In the genomic region with DNA sequence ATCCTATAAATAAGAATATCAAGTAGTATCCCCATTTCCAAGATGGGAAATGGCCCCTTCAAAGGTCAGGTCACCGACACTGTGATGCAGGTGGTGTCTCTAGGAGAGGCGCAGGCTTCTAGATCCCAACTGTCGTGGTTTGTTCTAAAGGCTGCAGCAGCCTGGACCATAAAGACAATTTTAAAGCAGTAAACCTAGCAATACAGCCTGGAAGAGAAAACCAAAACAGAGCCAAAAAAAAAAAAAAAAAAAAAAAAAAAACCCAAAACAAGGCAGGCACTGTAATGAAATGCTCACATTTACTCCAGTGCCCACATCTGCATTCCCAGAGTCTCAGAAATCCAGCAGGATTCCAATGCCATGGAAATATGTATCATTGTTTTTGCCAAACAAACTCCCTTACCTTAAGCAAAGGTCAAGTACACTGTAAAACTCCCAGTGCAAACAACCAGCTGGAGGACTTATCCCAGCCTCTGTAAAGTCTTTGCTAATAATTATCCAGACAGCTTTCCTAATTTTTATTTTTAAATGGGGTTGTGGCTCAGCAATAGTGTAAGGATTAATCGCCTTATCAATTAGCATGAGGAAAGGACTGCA, we compare ENCODE assay signal across 1 cellular context.
TF ChIP-seq lines count a peak whose summit lies in the region.

No MANE protein-coding gene starts in this region.

TF ChIP-seq in HepG2, 621 proteins besides CTCF, POLR2A, EP300 and RAD21 (continued from another document and continues in another):
- TF ChIP-seq ZNF646 (CRISPR knock-in tag; IDR thresholded peaks at IDR 0.05), result no peak
- peak; percentile 93 for TF ChIP-seq PAXIP1 (CRISPR knock-in tag; conservative IDR thresholded peaks at IDR 0.05)
- TF ChIP-seq RFXAP (CRISPR knock-in tag; IDR thresholded peaks at IDR 0.05; ENCODE audit: borderline replicate concordance), result no peak
- peak; percentile 57; the same call in 1 of the 2 replicates for TF ChIP-seq THAP11 (CRISPR knock-in tag; IDR thresholded peaks at IDR 0.05)
- TF ChIP-seq ZNF709 (CRISPR knock-in tag; IDR thresholded peaks at IDR 0.05), result no peak
- no peak for TF ChIP-seq E2F1 (CRISPR knock-in tag; IDR thresholded peaks at IDR 0.05)
- TF ChIP-seq ZNF10 (CRISPR knock-in tag; IDR thresholded peaks at IDR 0.05; ENCODE audit: borderline replicate concordance, low read depth), result no peak
- no peak for TF ChIP-seq ZNF883 (CRISPR knock-in tag; IDR thresholded peaks at IDR 0.05; ENCODE audit: not compliant biosample characterization)
- TF ChIP-seq TARDBP (CRISPR knock-in tag; IDR thresholded peaks at IDR 0.05), result peak; percentile 42; the same call in 1 of the 2 replicates
- TF ChIP-seq, protein P1, sequence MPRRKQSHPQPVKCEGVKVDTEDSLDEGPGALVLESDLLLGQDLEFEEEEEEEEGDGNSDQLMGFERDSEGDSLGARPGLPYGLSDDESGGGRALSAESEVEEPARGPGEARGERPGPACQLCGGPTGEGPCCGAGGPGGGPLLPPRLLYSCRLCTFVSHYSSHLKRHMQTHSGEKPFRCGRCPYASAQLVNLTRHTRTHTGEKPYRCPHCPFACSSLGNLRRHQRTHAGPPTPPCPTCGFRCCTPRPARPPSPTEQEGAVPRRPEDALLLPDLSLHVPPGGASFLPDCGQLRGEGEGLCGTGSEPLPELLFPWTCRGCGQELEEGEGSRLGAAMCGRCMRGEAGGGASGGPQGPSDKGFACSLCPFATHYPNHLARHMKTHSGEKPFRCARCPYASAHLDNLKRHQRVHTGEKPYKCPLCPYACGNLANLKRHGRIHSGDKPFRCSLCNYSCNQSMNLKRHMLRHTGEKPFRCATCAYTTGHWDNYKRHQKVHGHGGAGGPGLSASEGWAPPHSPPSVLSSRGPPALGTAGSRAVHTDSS (CRISPR knock-in tag; conservative IDR thresholded peaks at IDR 0.05), result no peak
- TF ChIP-seq, protein P2, sequence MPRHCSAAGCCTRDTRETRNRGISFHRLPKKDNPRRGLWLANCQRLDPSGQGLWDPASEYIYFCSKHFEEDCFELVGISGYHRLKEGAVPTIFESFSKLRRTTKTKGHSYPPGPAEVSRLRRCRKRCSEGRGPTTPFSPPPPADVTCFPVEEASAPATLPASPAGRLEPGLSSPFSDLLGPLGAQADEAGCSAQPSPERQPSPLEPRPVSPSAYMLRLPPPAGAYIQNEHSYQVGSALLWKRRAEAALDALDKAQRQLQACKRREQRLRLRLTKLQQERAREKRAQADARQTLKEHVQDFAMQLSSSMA (CRISPR knock-in tag; IDR thresholded peaks at IDR 0.05), result no peak
- no peak for TF ChIP-seq HOXD1 (CRISPR knock-in tag; IDR thresholded peaks at IDR 0.05)
- no peak for TF ChIP-seq ZNF75D (CRISPR knock-in tag; IDR thresholded peaks at IDR 0.05; ENCODE audit: borderline replicate concordance)
- TF ChIP-seq CSRNP1 (CRISPR knock-in tag; IDR thresholded peaks at IDR 0.05), result no peak
- no peak for TF ChIP-seq MEIS1 (CRISPR knock-in tag; IDR thresholded peaks at IDR 0.05; ENCODE audit: borderline replicate concordance)
- TF ChIP-seq ZNF432 (CRISPR knock-in tag; IDR thresholded peaks at IDR 0.05; ENCODE audit: borderline replicate concordance), result no peak
- TF ChIP-seq, protein P3, sequence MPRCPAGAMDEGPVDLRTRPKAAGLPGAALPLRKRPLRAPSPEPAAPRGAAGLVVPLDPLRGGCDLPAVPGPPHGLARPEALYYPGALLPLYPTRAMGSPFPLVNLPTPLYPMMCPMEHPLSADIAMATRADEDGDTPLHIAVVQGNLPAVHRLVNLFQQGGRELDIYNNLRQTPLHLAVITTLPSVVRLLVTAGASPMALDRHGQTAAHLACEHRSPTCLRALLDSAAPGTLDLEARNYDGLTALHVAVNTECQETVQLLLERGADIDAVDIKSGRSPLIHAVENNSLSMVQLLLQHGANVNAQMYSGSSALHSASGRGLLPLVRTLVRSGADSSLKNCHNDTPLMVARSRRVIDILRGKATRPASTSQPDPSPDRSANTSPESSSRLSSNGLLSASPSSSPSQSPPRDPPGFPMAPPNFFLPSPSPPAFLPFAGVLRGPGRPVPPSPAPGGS (CRISPR knock-in tag; IDR thresholded peaks at IDR 0.05), result no peak
- 0 out of 2 replicates have a peak, but pooled peaks have one; percentile 31 for TF ChIP-seq AFF4 (CRISPR knock-in tag; IDR thresholded peaks at IDR 0.05)
- TF ChIP-seq ZSCAN22 (CRISPR knock-in tag; IDR thresholded peaks at IDR 0.05), result no peak
- no peak for TF ChIP-seq RBFOX2 (IDR thresholded peaks at IDR 0.05; ENCODE audit: low read depth, low read length)
- peak; percentile 80 for TF ChIP-seq ZNF614 (CRISPR knock-in tag; IDR thresholded peaks at IDR 0.05; ENCODE audit: borderline replicate concordance)
- TF ChIP-seq, protein P4, sequence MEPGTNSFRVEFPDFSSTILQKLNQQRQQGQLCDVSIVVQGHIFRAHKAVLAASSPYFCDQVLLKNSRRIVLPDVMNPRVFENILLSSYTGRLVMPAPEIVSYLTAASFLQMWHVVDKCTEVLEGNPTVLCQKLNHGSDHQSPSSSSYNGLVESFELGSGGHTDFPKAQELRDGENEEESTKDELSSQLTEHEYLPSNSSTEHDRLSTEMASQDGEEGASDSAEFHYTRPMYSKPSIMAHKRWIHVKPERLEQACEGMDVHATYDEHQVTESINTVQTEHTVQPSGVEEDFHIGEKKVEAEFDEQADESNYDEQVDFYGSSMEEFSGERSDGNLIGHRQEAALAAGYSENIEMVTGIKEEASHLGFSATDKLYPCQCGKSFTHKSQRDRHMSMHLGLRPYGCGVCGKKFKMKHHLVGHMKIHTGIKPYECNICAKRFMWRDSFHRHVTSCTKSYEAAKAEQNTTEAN (CRISPR knock-in tag; conservative IDR thresholded peaks at IDR 0.05), result peak; percentile 82; the same call in 1 of the 2 replicates
- no peak for TF ChIP-seq ZNF468 (CRISPR knock-in tag; IDR thresholded peaks at IDR 0.05)
- no peak for TF ChIP-seq TP53 (CRISPR knock-in tag; conservative IDR thresholded peaks at IDR 0.05)
- no peak for TF ChIP-seq ZNF83 (CRISPR knock-in tag; IDR thresholded peaks at IDR 0.05; ENCODE audit: borderline replicate concordance)
- no peak for TF ChIP-seq SSRP1 (CRISPR knock-in tag; IDR thresholded peaks at IDR 0.05)
